Comparison of ENCODE assay signal across 8 cellular contexts in genomic region chr11:114340311-114341131, GRCh38. TPM values are rescaled to one million over a fixed set of nuclear protein-coding genes. Genes with fewer than 3 reads are reported as not detected.
A peak's percentile ranks its signal among the peaks of the same experiment; 100 is the strongest.
DNase-seq lines count a peak whose midpoint lies in the region; ATAC-seq and TF ChIP-seq lines count a peak whose summit lies in the region.

No MANE protein-coding gene starts in this region.

- peak overlapping the region; percentile 46 for H3K4me3 ChIP-seq in epithelial cell of proximal tubule (ENCODE audit: low read depth, low read length)
- peak overlapping the region in 1 of 2 donors; percentile 69 for H3K4me3 ChIP-seq in aorta (ENCODE audit: low read length in 2 of 2)

- H3K9me3 ChIP-seq in aorta (ENCODE audit: control insufficient read depth, low read length) = no peaks in the 10 kb centered on the region

- no peaks in the 10 kb centered on the region for H3K27me3 ChIP-seq in aorta (ENCODE audit: control insufficient read depth in 1 of 2, insufficient read depth in 2 of 2, low read length in 1 of 2)

- no peaks in the 10 kb centered on the region for H3K36me3 ChIP-seq in aorta (ENCODE audit: control insufficient read depth in 1 of 2, insufficient read depth in 2 of 2, low read length in 1 of 2)

- DNase-seq in DMS79 (lab: John Stamatoyannopoulos, UW) = peak; percentile 71
- DNase-seq in NCI-H345 treated with DMSO at 0.1 percent for 48 hours (lab: John Stamatoyannopoulos, UW; ENCODE audit: unreplicated experiment) = peak; percentile 81
- DNase-seq in activated CD4-positive, alpha-beta T cell treated with anti-CD3 and anti-CD28 coated beads for 48 hours = peak; percentile 41
- DNase-seq in epithelial cell of proximal tubule (ENCODE audit: low read depth) = peak; percentile 47
- DNase-seq in myocyte (ENCODE audit: low read depth) = peak; percentile 84
- peak; percentile 64 to 80 for DNase-seq in aorta

- 14 to 15% methylated on average over 18 of the region's 18 CpGs for WGBS in aorta, 2 donors

- H3K27ac ChIP-seq in aorta (ENCODE audit: low read depth in 1 of 2, low read length in 2 of 2) = peak overlapping the region in 1 of 2 donors; percentile 34

- peak; percentile 66 for ATAC-seq in HG02623 (IDR thresholded peaks at IDR 0.05; ENCODE audit: unreplicated experiment)
- peak; percentile 87 for ATAC-seq in aorta (ENCODE audit: low FRiP score)
- no peak for ATAC-seq in GM21381 (IDR thresholded peaks at IDR 0.05; ENCODE audit: unreplicated experiment)

- intact Hi-C loops in aorta (cut with DNase I) = loop anchor here (5.0 to 10.0 kb wide), 3 partner anchors 58 to 422 kb away; no protein-coding TSS in a partner anchor

- TF ChIP-seq CTCF in epithelial cell of proximal tubule (conservative IDR thresholded peaks at IDR 0.05; ENCODE audit: low read depth, low read length) = peak; percentile 85

- H3K4me1 ChIP-seq in aorta (ENCODE audit: control insufficient read depth in 1 of 2, insufficient read depth in 2 of 2, low read length in 2 of 2) = no peaks in the 10 kb centered on the region

RNA-seq across cellular contexts. Expression of gene NNMT, which starts 44.3 kb away (rescaled TPM):
- total RNA-seq in epithelial cell of proximal tubule (875 and 1,529 TPM in 2 replicates), myocyte (921 and 1,107 TPM in 2 replicates), aorta (100 to 1,000 TPM; 597 to 862 TPM)
- polyA plus RNA-seq in myocyte (2012) = 2,128 TPM
- polyA plus RNA-seq in aorta = 1,000 to 10,000 TPM in 1 of 2 donors, 100 to 1,000 TPM in 1; 405 to 1,814 TPM

RNA-seq across cellular contexts. Expression of gene C11orf71, which starts 59.8 kb away (rescaled TPM):
- total RNA-seq in epithelial cell of proximal tubule = 1.5 and 3.0 TPM in 2 replicates
- total RNA-seq in myocyte = 3.4 and 5.1 TPM in 2 replicates
- 3.1 TPM for polyA plus RNA-seq in myocyte (2012)
- 1 to 10 TPM; 4.4 to 4.9 TPM for total RNA-seq in aorta
- polyA plus RNA-seq in aorta = 1 to 10 TPM; 4.4 to 6.1 TPM

RNA-seq across cellular contexts. Expression of gene RBM7, which starts 59.9 kb away (rescaled TPM):
- total RNA-seq in epithelial cell of proximal tubule (15.2 and 26.9 TPM in 2 replicates), myocyte (15.9 and 19.1 TPM in 2 replicates), aorta (10 to 100 TPM; 37.1 to 37.9 TPM)
- polyA plus RNA-seq in myocyte (2012) = 20.0 TPM
- 10 to 100 TPM; 19.9 to 22.3 TPM for polyA plus RNA-seq in aorta
